Comparison of ENCODE assay signal across 8 cellular contexts in genomic region chr11:94769897-94770296, GRCh38. TPM values are rescaled to one million over a fixed set of nuclear protein-coding genes. Genes with fewer than 3 reads are reported as not detected.
DNase-seq lines count a peak whose midpoint lies in the region; ATAC-seq, FAIRE-seq and TF ChIP-seq lines count a peak whose summit lies in the region.

No MANE protein-coding gene starts in this region.

- no peak for TF ChIP-seq CTCF in endothelial cell of umbilical vein (IDR thresholded peaks at IDR 0.05; ENCODE audit: extremely low read depth in 1 of 2, insufficient read depth in 1 of 2, low read depth in 1 of 2, low read length in 2 of 2)
- TF ChIP-seq CTCF in neural progenitor cell (IDR thresholded peaks at IDR 0.05): no peak

- peak; percentile 43 for FAIRE-seq in endothelial cell of umbilical vein (lab: Jason Lieb, UNC)

- no peak for ATAC-seq in stimulated activated naive CD8-positive, alpha-beta T cell treated with anti-CD3 and anti-CD28 coated beads, Interleukin-15, amount 100 ng/mL, for 72 hours
- ATAC-seq in GM19397 (IDR thresholded peaks at IDR 0.05; ENCODE audit: unreplicated experiment): no peak

- peaks cover 24% of the 10 kb centered on the region for H3K4me1 Mint-ChIP-seq in neural progenitor cell
- H3K4me1 Mint-ChIP-seq in stimulated activated naive CD8-positive, alpha-beta T cell treated with anti-CD3 and anti-CD28 coated beads, Interleukin-15, amount 100 ng/mL, for 72 hours: peaks cover 8% of the 10 kb centered on the region

- TF ChIP-seq POLR2A in endothelial cell of umbilical vein (IDR thresholded peaks at IDR 0.05; ENCODE audit: low read depth, low read length): no peak

- H3K27me3 ChIP-seq in BLaER1 treated with 17β-estradiol and CSF1 and Interleukin-3, amounts not matched to agents 10 nM and 100 nM: no peaks in the 10 kb centered on the region
- no peaks in the 10 kb centered on the region for H3K27me3 ChIP-seq in MG63
- H3K27me3 ChIP-seq in endothelial cell of umbilical vein (ENCODE audit: control insufficient read depth in 2 of 2, insufficient read depth in 2 of 2, low read length in 2 of 2): no peaks in the 10 kb centered on the region
- H3K27me3 ChIP-seq in neural progenitor cell: peaks cover 16% of the 10 kb centered on the region

- dilution Hi-C loops in endothelial cell of umbilical vein (cut with MboI; ENCODE audit: extremely low pct_ligation_motif_present, low sequenced_read_pairs): no loop called here

- peaks cover 20% of the 10 kb centered on the region for H3K9me3 Mint-ChIP-seq in neural progenitor cell
- no peaks in the 10 kb centered on the region for H3K9me3 Mint-ChIP-seq in stimulated activated naive CD8-positive, alpha-beta T cell treated with anti-CD3 and anti-CD28 coated beads, Interleukin-15, amount 100 ng/mL, for 72 hours

- peaks cover 0 to 8% (median 4%) of the 10 kb centered on the region in 11 experiments; a peak in 4 of 22 replicates for H3K36me3 ChIP-seq in BLaER1 treated with 17β-estradiol and CSF1 and Interleukin-3, amounts not matched to agents 10 nM and 100 nM
- no peaks in the 10 kb centered on the region; the same call in 1 of the 2 replicates for H3K36me3 ChIP-seq in MG63
- no peaks in the 10 kb centered on the region for H3K36me3 ChIP-seq in endothelial cell of umbilical vein (ENCODE audit: control insufficient read depth in 2 of 2, extremely low read depth in 1 of 2, insufficient read depth in 2 of 2, low read length in 2 of 2)
- no peaks in the 10 kb centered on the region for H3K36me3 ChIP-seq in neural progenitor cell

- H2AFZ ChIP-seq in endothelial cell of umbilical vein (ENCODE audit: low read depth, low read length): no peak overlapping the region
- no peak overlapping the region for H2AFZ ChIP-seq in neural progenitor cell (replicated peaks)

- peak overlapping the region; percentile 77 to 99 (median 92) for H3K4me3 ChIP-seq in BLaER1 treated with 17β-estradiol and CSF1 and Interleukin-3, amounts not matched to agents 10 nM and 100 nM
- H3K4me3 ChIP-seq in MG63 (peak overlapping the region; percentile 90), endothelial cell of umbilical vein (replicated peaks in 1 of 3; ENCODE audit: insufficient read depth in 1 of 3, low read depth in 1 of 3, low read length in 3 of 3) (peak overlapping the region; percentile 55 to 76 (median 73)), neural progenitor cell (peak overlapping the region; percentile 96)

- peak; percentile 44 for DNase-seq in MG63
- DNase-seq in endothelial cell of umbilical vein (ENCODE audit: low read depth, low spot score): peak; percentile 24
- no peak for DNase-seq in neural progenitor cell (ENCODE audit: low spot score)
- no peak for DNase-seq in stimulated activated naive CD8-positive, alpha-beta T cell treated with anti-CD3 and anti-CD28 coated beads, Interleukin-15, amount 100 ng/mL, for 72 hours
- DNase-seq in occipital lobe (lab: John Stamatoyannopoulos, UW): no peak
- DNase-seq in NOMO-1 treated with DMSO at 0.1 percent for 48 hours (lab: John Stamatoyannopoulos, UW; ENCODE audit: unreplicated experiment): no peak

- H3K4me1 ChIP-seq in BLaER1 treated with 17β-estradiol and CSF1 and Interleukin-3, amounts not matched to agents 10 nM and 100 nM: peaks cover 14 to 29% (median 22%) of the 10 kb centered on the region in 10 experiments
- peaks cover 19% of the 10 kb centered on the region for H3K4me1 ChIP-seq in endothelial cell of umbilical vein (ENCODE audit: control insufficient read depth, extremely low read depth, insufficient read depth, low read length)
- H3K4me1 ChIP-seq in neural progenitor cell: peaks cover 23% of the 10 kb centered on the region

- POLR2A ChIA-PET in endothelial cell of umbilical vein (lab: Charles Lee): no interaction called here

- H3K36me3 Mint-ChIP-seq in neural progenitor cell: peaks cover 33% of the 10 kb centered on the region

- peak overlapping the region; percentile 86 to 98 (median 96) for H3K4me2 ChIP-seq in BLaER1 treated with 17β-estradiol and CSF1 and Interleukin-3, amounts not matched to agents 10 nM and 100 nM
- H3K4me2 ChIP-seq in endothelial cell of umbilical vein (ENCODE audit: insufficient read depth, low read length) (peak overlapping the region; percentile 84), neural progenitor cell (peak overlapping the region; percentile 99)

- H3K27ac Mint-ChIP-seq in neural progenitor cell: peak overlapping the region; percentile 80
- no peak overlapping the region for H3K27ac Mint-ChIP-seq in stimulated activated naive CD8-positive, alpha-beta T cell treated with anti-CD3 and anti-CD28 coated beads, Interleukin-15, amount 100 ng/mL, for 72 hours

- no peak overlapping the region for H3K4me3 Mint-ChIP-seq in neural progenitor cell
- peak overlapping the region in 1 of 2 donors; percentile 73 for H3K4me3 Mint-ChIP-seq in stimulated activated naive CD8-positive, alpha-beta T cell treated with anti-CD3 and anti-CD28 coated beads, Interleukin-15, amount 100 ng/mL, for 72 hours

- H3K27ac ChIP-seq in BLaER1 treated with 17β-estradiol and CSF1 and Interleukin-3, amounts not matched to agents 10 nM and 100 nM: peak overlapping the region; percentile 43 to 94 (median 90); a peak in 19 of 22 replicates
- H3K27ac ChIP-seq in endothelial cell of umbilical vein (ENCODE audit: insufficient read depth, low read depth, low read length): peak overlapping the region; percentile 85
- no peak overlapping the region for H3K27ac ChIP-seq in neural progenitor cell

- peak overlapping the region; percentile 85 to 97 (median 93) for H3K9ac ChIP-seq in BLaER1 treated with 17β-estradiol and CSF1 and Interleukin-3, amounts not matched to agents 10 nM and 100 nM
- H3K9ac ChIP-seq in endothelial cell of umbilical vein (replicated peaks; ENCODE audit: extremely low read depth, insufficient read depth, low read length): peak overlapping the region; percentile 84
- H3K9ac ChIP-seq in neural progenitor cell: no peak overlapping the region

- H3K27me3 Mint-ChIP-seq in neural progenitor cell (ENCODE audit: insufficient read depth, low read depth): peaks cover 2% of the 10 kb centered on the region
- peaks cover 47% of the 10 kb centered on the region for H3K27me3 Mint-ChIP-seq in stimulated activated naive CD8-positive, alpha-beta T cell treated with anti-CD3 and anti-CD28 coated beads, Interleukin-15, amount 100 ng/mL, for 72 hours

- H3K79me2 ChIP-seq in endothelial cell of umbilical vein (ENCODE audit: control insufficient read depth, insufficient read depth, low read length): peaks cover 61% of the 10 kb centered on the region
- peaks cover 65% of the 10 kb centered on the region for H3K79me2 ChIP-seq in neural progenitor cell (ENCODE audit: low read depth)

- BruUV-seq in endothelial cell of umbilical vein (replicated peaks; lab: Mats Ljungman, UMichigan): TSS peak; percentile 20

- intact Hi-C loops in endothelial cell of umbilical vein (cut with micrococcal nuclease): loop anchor here (2.0 to 10.0 kb wide), 3 partner anchors 37 to 225 kb away; partner anchors contain the start of genes CWC15, FUT4 and KDM4D

- H3K9me1 ChIP-seq in endothelial cell of umbilical vein (replicated peaks; ENCODE audit: control insufficient read depth, extremely low read depth, insufficient read depth, low read length): no peaks in the 10 kb centered on the region

- peaks cover 0 to 18% (median 9%) of the 10 kb centered on the region in 11 experiments; a peak in 11 of 22 replicates for H3K9me3 ChIP-seq in BLaER1 treated with 17β-estradiol and CSF1 and Interleukin-3, amounts not matched to agents 10 nM and 100 nM (replicated peaks in 1 of 11)
- H3K9me3 ChIP-seq in MG63 (no peaks in the 10 kb centered on the region; the same call in 1 of the 2 replicates), endothelial cell of umbilical vein (replicated peaks; ENCODE audit: control insufficient read depth, insufficient read depth, low read length) (no peaks in the 10 kb centered on the region), neural progenitor cell (ENCODE audit: low read depth) (no peaks in the 10 kb centered on the region)

- CTCF ChIA-PET in endothelial cell of umbilical vein (lab: Charles Lee): interaction anchor here (0.7 to 6.0 kb wide), 7 partner anchors 16 to 206 kb away, joined by 3 to 28 read pairs (median 5); no protein-coding TSS in a partner anchor

- peaks cover 0 to 39% (median 27%) of the 10 kb centered on the region in 11 experiments; a peak in 12 of 22 replicates for H4K20me1 ChIP-seq in BLaER1 treated with 17β-estradiol and CSF1 and Interleukin-3, amounts not matched to agents 10 nM and 100 nM
- H4K20me1 ChIP-seq in endothelial cell of umbilical vein (replicated peaks; ENCODE audit: control insufficient read depth, extremely low read depth, insufficient read depth, low read length): peaks cover 5% of the 10 kb centered on the region
- peaks cover 44% of the 10 kb centered on the region for H4K20me1 ChIP-seq in neural progenitor cell (ENCODE audit: low read depth)

- peaks cover 13% of the 10 kb centered on the region for H3F3A ChIP-seq in neural progenitor cell (ENCODE audit: low read depth)

TF ChIP-seq in endothelial cell of umbilical vein, 7 proteins besides CTCF, POLR2A, EP300 and RAD21:
- TF ChIP-seq EZH2 (IDR thresholded peaks at IDR 0.05; ENCODE audit: borderline replicate concordance, low read depth, low read length, severe bottlenecking): no peak
- TF ChIP-seq FOS (IDR thresholded peaks at IDR 0.05; ENCODE audit: borderline replicate concordance, insufficient read depth, low read length): no peak

RNA-seq across cellular contexts. Expression of gene AMOTL1, which starts 1.7 kb away (rescaled TPM):
- 15.1 TPM in 2 replicates for total RNA-seq in MG63 (2014; rRNA removed; shearing (Covaris generic); ENCODE audit: low replicate concordance)
- total RNA-seq in endothelial cell of umbilical vein (37.8 and 41.8 TPM in 2 replicates), neural progenitor cell (ENCODE audit: low replicate concordance) (22.6 and 29.5 TPM in 2 replicates), occipital lobe (34.6 TPM)
- polyA plus RNA-seq in endothelial cell of umbilical vein: 11.3 and 12.5 TPM in 2 replicates
- polyA plus RNA-seq in endothelial cell of umbilical vein (2011; cell fraction: cytosol; rRNA removed): 13.8 and 14.8 TPM in 2 replicates
- 19.8 and 22.7 TPM in 2 replicates for polyA plus RNA-seq in endothelial cell of umbilical vein (2011; cell fraction: nucleus; rRNA removed)
- polyA plus RNA-seq in endothelial cell of umbilical vein (2012): 24.6 and 26.3 TPM in 2 replicates
- polyA minus RNA-seq in endothelial cell of umbilical vein: 38.8 and 39.2 TPM in 2 replicates
- 10.3 TPM for polyA minus RNA-seq in endothelial cell of umbilical vein (2011; cell fraction: cytosol; rRNA and poly(A)+ RNA removed)
- polyA minus RNA-seq in endothelial cell of umbilical vein (2011; cell fraction: nucleus; rRNA and poly(A)+ RNA removed): 35.5 and 46.7 TPM in 2 replicates

Comparison
In these comparisons a context has a peak if more than half of its experiments do, and no peak if none do; other contexts are left out.
1. DNase-seq: peak in MG63 (single experiment) and endothelial cell of umbilical vein (single experiment); none in neural progenitor cell (single experiment), stimulated activated naive CD8-positive, alpha-beta T cell treated with anti-CD3 and anti-CD28 coated beads, Interleukin-15, amount 100 ng/mL, for 72 hours (0 of 2), occipital lobe (single experiment) and NOMO-1 treated with DMSO at 0.1 percent for 48 hours (single experiment).
2. Peak in every context shown above with its lines, with median percentiles within 50 percentile points of each other: H3K4me2 ChIP-seq and H3K4me3 ChIP-seq.